9 cellular contexts compared by ENCODE assay signal in the genomic region with DNA sequence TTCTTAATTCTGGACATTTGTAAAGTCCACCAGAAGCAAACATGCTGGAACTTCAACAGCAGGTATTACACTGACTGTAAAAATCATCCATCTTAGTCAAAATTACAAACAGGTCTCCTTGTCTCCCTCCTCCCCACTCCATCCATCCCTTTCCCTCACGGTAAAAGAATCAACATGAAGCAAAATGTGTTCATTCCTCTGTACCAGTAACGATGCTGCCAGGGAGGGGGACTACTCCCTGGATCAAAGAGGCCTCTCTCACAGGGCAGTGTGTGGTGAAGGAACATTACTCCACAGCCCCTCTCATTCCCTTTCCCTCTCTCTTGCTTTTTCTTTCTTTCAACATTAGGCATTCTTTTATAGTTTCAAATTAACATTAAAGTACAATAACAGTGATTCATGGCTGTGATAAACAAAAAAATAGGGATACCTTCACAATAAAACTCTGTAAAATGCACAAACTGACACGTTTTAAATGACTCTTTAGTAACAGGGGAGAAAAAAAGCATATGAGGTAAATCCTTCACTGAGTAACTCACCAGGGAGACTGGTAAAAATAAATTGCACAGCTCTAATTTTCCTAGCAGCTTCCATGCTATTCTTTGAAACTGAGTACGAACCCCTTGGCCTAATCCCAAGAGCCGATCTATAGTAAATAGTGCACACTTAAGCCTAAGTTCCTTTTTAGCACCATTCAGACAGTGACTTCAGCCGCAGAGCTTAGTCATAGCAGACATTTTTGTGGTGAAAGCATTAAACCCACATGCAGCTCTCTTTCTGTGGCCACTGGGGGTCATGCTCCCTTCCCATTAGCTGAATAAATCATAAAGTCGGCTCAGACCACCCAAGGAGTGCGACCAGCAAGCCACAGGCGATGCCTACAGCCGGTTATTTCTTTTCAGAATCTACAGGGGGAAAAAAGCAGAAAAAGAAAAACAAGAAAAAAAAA.
A peak's percentile ranks its signal among the peaks of the same experiment; 100 is the strongest.
DNase-seq lines count a peak whose midpoint lies in the region; TF ChIP-seq lines count a peak whose summit lies in the region.
"Had no signal": no experiment of that assay in that cellular context is flagged by ENCODE, and none has a peak within 500 bp of the region (broad histone marks: within the 10 kb centered on the region; RNA-seq: fewer than 3 reads in every experiment).

No MANE protein-coding gene starts in this region.

- H3K9me3 ChIP-seq in H9 (ENCODE audit: control insufficient read depth, low read depth, low read length) = no peaks in the 10 kb centered on the region
- H3K9me3 ChIP-seq: upper lobe of left lung had no signal

- WGBS in H9 (ENCODE audit: extremely low coverage, insufficient read length, low lambda C conversion rate) = no CpG with 5 or more reads among the region's 10 CpGs

- no peaks in the 10 kb centered on the region for H3K79me1 ChIP-seq in H9 (ENCODE audit: insufficient read depth, low read depth, low read length, poor library complexity, severe bottlenecking)

- peaks cover 3% of the 10 kb centered on the region for H3K23me2 ChIP-seq in H9 (ENCODE audit: insufficient read length, low read depth, low read length, poor library complexity, severe bottlenecking)

- DNase-seq in activated CD4-positive, alpha-beta memory T cell treated with anti-CD3 and anti-CD28 coated beads for 36 hours = peak; percentile 15
- no peak for DNase-seq in activated CD4-positive, alpha-beta memory T cell treated with anti-CD3 and anti-CD28 coated beads, Interleukin-2, amount 10 ng/mL, durations not matched to agents 7 days and 5 days
- DNase-seq in H9 (peak; percentile 39), left kidney (ENCODE audit: low read depth, low spot score) (peak; percentile 88), medulla oblongata (ENCODE audit: extremely low spot score) (no peak), NCI-H187 treated with DMSO at 0.1 percent for 48 hours (lab: John Stamatoyannopoulos, UW) (no peak)
- DNase-seq in Jurkat, Clone E6-1 (ENCODE audit: low read depth, low spot score) = peak; percentile 67
- peak; percentile 9 for DNase-seq in activated T-helper 2 cell treated with anti-CD3 and anti-CD28 coated beads, Interferon-gamma antibody, Interleukin-2, Interleukin-4, amounts not matched to agents 10 μg/mL and 5 μg/mL and 100 μg/mL, durations not matched to agents 14 hours and 24 hours and 36 hours (ENCODE audit: low spot score)

- no peak overlapping the region for H3T11ph ChIP-seq in H9 (ENCODE audit: low read length)

- H3K4me1 Mint-ChIP-seq in activated CD4-positive, alpha-beta memory T cell treated with anti-CD3 and anti-CD28 coated beads for 36 hours (ENCODE audit: low read depth) = no peaks in the 10 kb centered on the region
- peaks cover 1% of the 10 kb centered on the region for H3K4me1 Mint-ChIP-seq in activated CD4-positive, alpha-beta memory T cell treated with anti-CD3 and anti-CD28 coated beads, Interleukin-2, amount 10 ng/mL, durations not matched to agents 7 days and 5 days
- H3K4me1 Mint-ChIP-seq in H9 = peaks cover 31 to 39% of the 10 kb centered on the region in 2 experiments
- peaks cover 10% of the 10 kb centered on the region for H3K4me1 Mint-ChIP-seq in activated T-helper 2 cell treated with anti-CD3 and anti-CD28 coated beads, Interferon-gamma antibody, Interleukin-2, Interleukin-4, amounts not matched to agents 10 μg/mL and 5 μg/mL and 100 μg/mL, durations not matched to agents 14 hours and 24 hours and 36 hours (ENCODE audit: low read depth)

- peak; percentile 36; the same call in 1 of the 3 replicates for TF ChIP-seq CTCF in H9 (conservative IDR thresholded peaks at IDR 0.05)

- no peak overlapping the region for H3K27ac Mint-ChIP-seq in activated CD4-positive, alpha-beta memory T cell treated with anti-CD3 and anti-CD28 coated beads for 36 hours
- no peak overlapping the region for H3K27ac Mint-ChIP-seq in activated CD4-positive, alpha-beta memory T cell treated with anti-CD3 and anti-CD28 coated beads, Interleukin-2, amount 10 ng/mL, durations not matched to agents 7 days and 5 days
- H3K27ac Mint-ChIP-seq in H9 = peak overlapping the region in 2 of 3 experiments; percentile 15 to 99; a peak in 4 of 7 replicates
- no peak overlapping the region for H3K27ac Mint-ChIP-seq in activated T-helper 2 cell treated with anti-CD3 and anti-CD28 coated beads, Interferon-gamma antibody, Interleukin-2, Interleukin-4, amounts not matched to agents 10 μg/mL and 5 μg/mL and 100 μg/mL, durations not matched to agents 14 hours and 24 hours and 36 hours

- H4K91ac ChIP-seq in H9 (ENCODE audit: insufficient read length, low read depth, low read length) = no peak overlapping the region

- H2BK15ac ChIP-seq in H9 (ENCODE audit: low read depth, low read length) = no peak overlapping the region

- no peak overlapping the region for H2BK20ac ChIP-seq in H9 (ENCODE audit: low read depth, low read length, poor library complexity, severe bottlenecking)

- no peaks in the 10 kb centered on the region for H3K36me3 Mint-ChIP-seq in activated CD4-positive, alpha-beta memory T cell treated with anti-CD3 and anti-CD28 coated beads for 36 hours
- no peaks in the 10 kb centered on the region for H3K36me3 Mint-ChIP-seq in activated CD4-positive, alpha-beta memory T cell treated with anti-CD3 and anti-CD28 coated beads, Interleukin-2, amount 10 ng/mL, durations not matched to agents 7 days and 5 days (ENCODE audit: low read depth)
- no peaks in the 10 kb centered on the region for H3K36me3 Mint-ChIP-seq in H9 (ENCODE audit: insufficient read depth in 1 of 3, low read depth in 3 of 3)
- H3K36me3 Mint-ChIP-seq in activated T-helper 2 cell treated with anti-CD3 and anti-CD28 coated beads, Interferon-gamma antibody, Interleukin-2, Interleukin-4, amounts not matched to agents 10 μg/mL and 5 μg/mL and 100 μg/mL, durations not matched to agents 14 hours and 24 hours and 36 hours (ENCODE audit: low read depth) = no peaks in the 10 kb centered on the region

- no peak overlapping the region for H3K4me3 Mint-ChIP-seq in activated CD4-positive, alpha-beta memory T cell treated with anti-CD3 and anti-CD28 coated beads for 36 hours
- no peak overlapping the region for H3K4me3 Mint-ChIP-seq in activated CD4-positive, alpha-beta memory T cell treated with anti-CD3 and anti-CD28 coated beads, Interleukin-2, amount 10 ng/mL, durations not matched to agents 7 days and 5 days
- H3K4me3 Mint-ChIP-seq in H9 = peak overlapping the region; percentile 25 to 45; a peak in 4 of 5 replicates
- no peak overlapping the region for H3K4me3 Mint-ChIP-seq in activated T-helper 2 cell treated with anti-CD3 and anti-CD28 coated beads, Interferon-gamma antibody, Interleukin-2, Interleukin-4, amounts not matched to agents 10 μg/mL and 5 μg/mL and 100 μg/mL, durations not matched to agents 14 hours and 24 hours and 36 hours (ENCODE audit: low read depth)

- H3K79me2 ChIP-seq in H9 (ENCODE audit: insufficient read depth, low read length) = no peaks in the 10 kb centered on the region

- no peak overlapping the region for H3K9ac ChIP-seq in H9 (ENCODE audit: extremely low read depth, insufficient read length, low read length)

- POLR2A ChIA-PET in activated CD4-positive, alpha-beta memory T cell treated with anti-CD3 and anti-CD28 coated beads for 36 hours (lab: Charles Lee) = no interaction called here
- POLR2A ChIA-PET in activated CD4-positive, alpha-beta memory T cell treated with anti-CD3 and anti-CD28 coated beads, Interleukin-2, amount 10 ng/mL, durations not matched to agents 7 days and 5 days (lab: Charles Lee) = no interaction called here

- intact Hi-C loops in activated CD4-positive, alpha-beta memory T cell treated with anti-CD3 and anti-CD28 coated beads for 36 hours (cut with micrococcal nuclease) = loop anchor here (10.0 kb wide), 1 partner anchor 181 kb away; no protein-coding TSS in a partner anchor
- intact Hi-C loops in activated T-helper 2 cell treated with anti-CD3 and anti-CD28 coated beads, Interferon-gamma antibody, Interleukin-2, Interleukin-4, amounts not matched to agents 10 μg/mL and 5 μg/mL and 100 μg/mL, durations not matched to agents 14 hours and 24 hours and 36 hours (cut with micrococcal nuclease) = loop anchor here (5.0 kb wide), 1 partner anchor 184 kb away; no protein-coding TSS in a partner anchor

- H3K4me1 ChIP-seq in H9 (ENCODE audit: insufficient read depth, low read length) = peaks cover 2% of the 10 kb centered on the region
- H3K4me1 ChIP-seq: upper lobe of left lung had no signal

- H3K23ac ChIP-seq in H9 (ENCODE audit: insufficient read length, low read depth, low read length) = no peak overlapping the region

- no peak overlapping the region for H3K4me3 ChIP-seq in Jurkat, Clone E6-1 (ENCODE audit: low read length)
- H3K4me3 ChIP-seq: upper lobe of left lung had no signal

- H4K5ac ChIP-seq in H9 (ENCODE audit: insufficient read length, low read depth, low read length) = no peak overlapping the region

- H4K20me1 ChIP-seq in H9 (ENCODE audit: control insufficient read depth, insufficient read depth, insufficient read length) = no peaks in the 10 kb centered on the region

- no peaks in the 10 kb centered on the region for H3K27me3 ChIP-seq in H9 (ENCODE audit: insufficient read depth, low read length)
- H3K27me3 ChIP-seq: upper lobe of left lung had no signal

- peak overlapping the region; percentile 77 for H3K4me2 ChIP-seq in H9 (ENCODE audit: insufficient read depth, insufficient read length, low read length)

- peak overlapping the region; percentile 65 for H2AFZ ChIP-seq in H9 (ENCODE audit: low read length)

- no peak overlapping the region for H4K8ac ChIP-seq in H9 (replicated peaks; ENCODE audit: insufficient read length, low read depth, low read length)

- CTCF ChIA-PET in activated CD4-positive, alpha-beta memory T cell treated with anti-CD3 and anti-CD28 coated beads for 36 hours (lab: Charles Lee) = no interaction called here
- CTCF ChIA-PET in activated CD4-positive, alpha-beta memory T cell treated with anti-CD3 and anti-CD28 coated beads, Interleukin-2, amount 10 ng/mL, durations not matched to agents 7 days and 5 days (lab: Charles Lee) = no interaction called here

- H3K9me3 Mint-ChIP-seq in activated CD4-positive, alpha-beta memory T cell treated with anti-CD3 and anti-CD28 coated beads for 36 hours = no peaks in the 10 kb centered on the region
- H3K9me3 Mint-ChIP-seq in activated CD4-positive, alpha-beta memory T cell treated with anti-CD3 and anti-CD28 coated beads, Interleukin-2, amount 10 ng/mL, durations not matched to agents 7 days and 5 days = no peaks in the 10 kb centered on the region
- no peaks in the 10 kb centered on the region for H3K9me3 Mint-ChIP-seq in H9
- H3K9me3 Mint-ChIP-seq in activated T-helper 2 cell treated with anti-CD3 and anti-CD28 coated beads, Interferon-gamma antibody, Interleukin-2, Interleukin-4, amounts not matched to agents 10 μg/mL and 5 μg/mL and 100 μg/mL, durations not matched to agents 14 hours and 24 hours and 36 hours = no peaks in the 10 kb centered on the region

- peaks cover 2% of the 10 kb centered on the region for H3K27me3 Mint-ChIP-seq in activated CD4-positive, alpha-beta memory T cell treated with anti-CD3 and anti-CD28 coated beads for 36 hours
- peaks cover 9% of the 10 kb centered on the region for H3K27me3 Mint-ChIP-seq in activated CD4-positive, alpha-beta memory T cell treated with anti-CD3 and anti-CD28 coated beads, Interleukin-2, amount 10 ng/mL, durations not matched to agents 7 days and 5 days
- H3K27me3 Mint-ChIP-seq in H9 (ENCODE audit: low read depth) = no peaks in the 10 kb centered on the region
- peaks cover 22% of the 10 kb centered on the region for H3K27me3 Mint-ChIP-seq in activated T-helper 2 cell treated with anti-CD3 and anti-CD28 coated beads, Interferon-gamma antibody, Interleukin-2, Interleukin-4, amounts not matched to agents 10 μg/mL and 5 μg/mL and 100 μg/mL, durations not matched to agents 14 hours and 24 hours and 36 hours (ENCODE audit: low read depth)

- peak overlapping the region; percentile 55; the same call in 1 of the 2 replicates for H3K14ac ChIP-seq in H9 (ENCODE audit: insufficient read depth, low read length)

- H3K56ac ChIP-seq in H9 (ENCODE audit: insufficient read length, low read depth, low read length) = no peak overlapping the region

- H2BK12ac ChIP-seq in H9 (ENCODE audit: insufficient read length, low read depth, low read length) = no peak overlapping the region

- H2BK120ac ChIP-seq in H9 (ENCODE audit: low read depth, low read length, poor library complexity, severe bottlenecking) = peak overlapping the region; percentile 70

- H2BK5ac ChIP-seq in H9 (ENCODE audit: insufficient read length, low read length) = no peak overlapping the region

- H3K4ac ChIP-seq in H9 (ENCODE audit: low read depth, low read length) = no peak overlapping the region

- H2AK5ac ChIP-seq in H9 (ENCODE audit: insufficient read length, low read length) = no peak overlapping the region

- H3K18ac ChIP-seq in H9 (ENCODE audit: insufficient read length, low read depth, low read length) = no peak overlapping the region

- H3K27ac ChIP-seq in H9 (ENCODE audit: insufficient read length, low read depth, low read length) = no peak overlapping the region
- H3K27ac ChIP-seq: upper lobe of left lung had no signal

Comparison
In these comparisons a context has a peak if more than half of its experiments do, and no peak if none do; other contexts are left out.
1. DNase-seq: peak in activated CD4-positive, alpha-beta memory T cell treated with anti-CD3 and anti-CD28 coated beads for 36 hours (single experiment), H9 (single experiment), Jurkat, Clone E6-1 (single experiment), activated T-helper 2 cell treated with anti-CD3 and anti-CD28 coated beads, Interferon-gamma antibody, Interleukin-2, Interleukin-4, amounts not matched to agents 10 μg/mL and 5 μg/mL and 100 μg/mL, durations not matched to agents 14 hours and 24 hours and 36 hours (single experiment) and left kidney (single experiment); none in activated CD4-positive, alpha-beta memory T cell treated with anti-CD3 and anti-CD28 coated beads, Interleukin-2, amount 10 ng/mL, durations not matched to agents 7 days and 5 days (single experiment), medulla oblongata (single experiment) and NCI-H187 treated with DMSO at 0.1 percent for 48 hours (single experiment).
2. H3K27ac Mint-ChIP-seq: peak in H9 (2 of 3); none in activated CD4-positive, alpha-beta memory T cell treated with anti-CD3 and anti-CD28 coated beads for 36 hours (single experiment), activated CD4-positive, alpha-beta memory T cell treated with anti-CD3 and anti-CD28 coated beads, Interleukin-2, amount 10 ng/mL, durations not matched to agents 7 days and 5 days (single experiment) and activated T-helper 2 cell treated with anti-CD3 and anti-CD28 coated beads, Interferon-gamma antibody, Interleukin-2, Interleukin-4, amounts not matched to agents 10 μg/mL and 5 μg/mL and 100 μg/mL, durations not matched to agents 14 hours and 24 hours and 36 hours (single experiment).
3. H3K4me3 Mint-ChIP-seq: peak in H9 (2 of 2); none in activated CD4-positive, alpha-beta memory T cell treated with anti-CD3 and anti-CD28 coated beads for 36 hours (single experiment), activated CD4-positive, alpha-beta memory T cell treated with anti-CD3 and anti-CD28 coated beads, Interleukin-2, amount 10 ng/mL, durations not matched to agents 7 days and 5 days (single experiment) and activated T-helper 2 cell treated with anti-CD3 and anti-CD28 coated beads, Interferon-gamma antibody, Interleukin-2, Interleukin-4, amounts not matched to agents 10 μg/mL and 5 μg/mL and 100 μg/mL, durations not matched to agents 14 hours and 24 hours and 36 hours (single experiment).